ENCODE assay signal across 23 cellular contexts in genomic region chr3:105162448-105162847, GRCh38.
"Had no signal": no experiment of that assay in that cellular context is flagged by ENCODE, and none has a peak within 500 bp of the region (broad histone marks: within the 10 kb centered on the region; RNA-seq: fewer than 3 reads in every experiment).

No MANE protein-coding gene starts in this region.

- H3K4me1 ChIP-seq: breast epithelium, sigmoid colon, transverse colon, uterus had no signal

- H3K4me2 ChIP-seq: smooth muscle cell had no signal

- H3K27ac ChIP-seq: breast epithelium, sigmoid colon, transverse colon, uterus had no signal

- H3K27me3 ChIP-seq: breast epithelium, sigmoid colon, transverse colon, uterus had no signal

- DNase-seq: activated CD4-positive, alpha-beta memory T cell treated with anti-CD3 and anti-CD28 coated beads, Interleukin-2, amount 10 ng/mL, durations not matched to agents 7 days and 5 days; activated CD4-positive, alpha-beta T cell treated with anti-CD3 and anti-CD28 coated beads, Interleukin-2, amount 10 ng/mL, durations not matched to agents 24 days and 14 days; activated effector memory CD4-positive, alpha-beta T cell treated with Interleukin-2 at 50 U/mL for 16 hours; activated naive CD4-positive, alpha-beta T cell treated with anti-CD3 and anti-CD28 coated beads for 36 hours; activated naive CD8-positive, alpha-beta T cell treated with anti-CD3 and anti-CD28 coated beads, Interleukin-2, amount 10 ng/mL, durations not matched to agents 7 days and 5 days; activated T-cell treated with anti-CD3 and anti-CD28 coated beads, Interleukin-2, amount 50 U/mL, for 72 hours; amniotic stem cell; effector memory CD4-positive, alpha-beta T cell; foreskin melanocyte; glutamatergic neuron; hippocampal formation; left ventricle myocardium superior; mammary epithelial cell; retina; sigmoid colon; stimulated activated CD4-positive, alpha-beta T cell treated with anti-CD3 and anti-CD28 coated beads, Interleukin-15, amount 100 ng/mL, for 24 hours; transverse colon; uterus had no signal

- ATAC-seq: activated T-cell treated with anti-CD3 and anti-CD28 coated beads, Interleukin-2, amount 50 U/mL, for 72 hours; esophagus mucosa; left ventricle myocardium superior; natural killer cell treated with Interleukin-12 subunit alpha and Interleukin-12 subunit beta and Interleukin-15 and Interleukin-18, amount 100 ng/mL, for 72 hours; stimulated activated memory B cell treated with anti-CD40 and anti-IgM and Interleukin-4, amounts not matched to agents 10 μg/mL and 1 μg/mL and 100 μg/mL, for 72 hours had no signal

- H3K4me3 ChIP-seq: breast epithelium, sigmoid colon, smooth muscle cell, transverse colon, uterus had no signal

- H3K36me3 ChIP-seq: breast epithelium, sigmoid colon, transverse colon, uterus had no signal

- H3K9me3 ChIP-seq: breast epithelium, sigmoid colon, transverse colon, uterus had no signal
